ENCODE assay signal across 1 cellular context in genomic region chr10:4991463-4991862, GRCh38. TPM values are rescaled to one million over a fixed set of nuclear protein-coding genes. Genes with fewer than 3 reads are reported as not detected.
"Had no signal": no experiment of that assay in that cellular context is flagged by ENCODE, and none has a peak within 500 bp of the region (broad histone marks: within the 10 kb centered on the region; RNA-seq: fewer than 3 reads in every experiment).

No MANE protein-coding gene starts in this region.

RNA-seq across cellular contexts. Expression of gene AKR1C2, which starts 12.2 kb away (rescaled TPM):
- polyA plus RNA-seq: IgD-negative memory B cell had no signal

RNA-seq across cellular contexts. Expression of gene AKR1C1, which starts 28.2 kb away (rescaled TPM):
- polyA plus RNA-seq: IgD-negative memory B cell had no signal
